1 cellular context compared by ENCODE assay signal in the genomic region with DNA sequence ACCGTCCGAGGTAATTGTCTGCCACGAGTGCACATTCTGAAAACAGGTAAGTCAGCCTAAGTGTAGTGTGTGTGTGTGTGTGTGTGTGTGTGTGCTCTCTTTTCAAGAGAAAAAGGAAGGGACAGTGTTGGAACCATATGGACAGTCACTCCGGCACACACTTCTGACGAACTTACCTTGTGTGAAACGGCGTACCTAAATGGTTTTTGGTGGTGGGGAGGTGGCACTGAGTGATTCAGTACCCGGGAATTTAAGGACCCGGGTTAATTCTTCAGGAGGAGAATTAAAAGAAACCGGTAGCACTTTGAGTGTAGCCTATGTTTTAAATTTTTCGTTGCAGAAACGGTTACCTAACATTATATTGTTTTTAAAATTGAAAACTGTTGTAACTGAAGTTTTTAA.
TF ChIP-seq lines count a peak whose summit lies in the region.

No MANE protein-coding gene starts in this region.

TF ChIP-seq in K562, 482 proteins besides CTCF, POLR2A, EP300 and RAD21 (continued from another document):
- TF ChIP-seq, protein P1, sequence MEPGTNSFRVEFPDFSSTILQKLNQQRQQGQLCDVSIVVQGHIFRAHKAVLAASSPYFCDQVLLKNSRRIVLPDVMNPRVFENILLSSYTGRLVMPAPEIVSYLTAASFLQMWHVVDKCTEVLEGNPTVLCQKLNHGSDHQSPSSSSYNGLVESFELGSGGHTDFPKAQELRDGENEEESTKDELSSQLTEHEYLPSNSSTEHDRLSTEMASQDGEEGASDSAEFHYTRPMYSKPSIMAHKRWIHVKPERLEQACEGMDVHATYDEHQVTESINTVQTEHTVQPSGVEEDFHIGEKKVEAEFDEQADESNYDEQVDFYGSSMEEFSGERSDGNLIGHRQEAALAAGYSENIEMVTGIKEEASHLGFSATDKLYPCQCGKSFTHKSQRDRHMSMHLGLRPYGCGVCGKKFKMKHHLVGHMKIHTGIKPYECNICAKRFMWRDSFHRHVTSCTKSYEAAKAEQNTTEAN (CRISPR knock-in tag; IDR thresholded peaks at IDR 0.05) = 0 out of 2 replicates have a peak, but pooled peaks have one; percentile 62
- no peak for TF ChIP-seq U2AF1 (optimal IDR thresholded peaks at IDR 0.05; ENCODE audit: low read depth, low read length)
- TF ChIP-seq KDM1A (IDR thresholded peaks at IDR 0.05) = peak; percentile 43 to 63; a peak in 2 of 4 replicates
- TF ChIP-seq CSDE1 (IDR thresholded peaks at IDR 0.05) = 0 out of 4 replicates have a peak, but pooled peaks of 1 of the 2 experiments have one; percentile 4
- TF ChIP-seq SMARCA5 (IDR thresholded peaks at IDR 0.05) = no peak
- no peak for TF ChIP-seq TOE1 (IDR thresholded peaks at IDR 0.05; ENCODE audit: borderline replicate concordance)
- TF ChIP-seq TOE1 (CRISPR knock-in tag; IDR thresholded peaks at IDR 0.05; ENCODE audit: borderline replicate concordance, low read depth) = no peak
- TF ChIP-seq, protein P2, sequence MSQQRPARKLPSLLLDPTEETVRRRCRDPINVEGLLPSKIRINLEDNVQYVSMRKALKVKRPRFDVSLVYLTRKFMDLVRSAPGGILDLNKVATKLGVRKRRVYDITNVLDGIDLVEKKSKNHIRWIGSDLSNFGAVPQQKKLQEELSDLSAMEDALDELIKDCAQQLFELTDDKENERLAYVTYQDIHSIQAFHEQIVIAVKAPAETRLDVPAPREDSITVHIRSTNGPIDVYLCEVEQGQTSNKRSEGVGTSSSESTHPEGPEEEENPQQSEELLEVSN (IDR thresholded peaks at IDR 0.05; ENCODE audit: borderline replicate concordance in 1 of 2, extremely low read depth in 1 of 2, insufficient read depth in 1 of 2, insufficient read length in 1 of 2, low read depth in 1 of 2, low read length in 1 of 2, poor library complexity in 1 of 2, severe bottlenecking in 1 of 2) = peak in 1 of 2 experiments; percentile 4
- no peak for TF ChIP-seq ZNF263 (CRISPR knock-in tag; IDR thresholded peaks at IDR 0.05; ENCODE audit: borderline replicate concordance)
- TF ChIP-seq ZEB2 (IDR thresholded peaks at IDR 0.05) = no peak; the same call in 1 of the 2 replicates
- no peak for TF ChIP-seq SNRNP70 (optimal IDR thresholded peaks at IDR 0.05; ENCODE audit: low read depth, low read length)
- TF ChIP-seq, protein P3, sequence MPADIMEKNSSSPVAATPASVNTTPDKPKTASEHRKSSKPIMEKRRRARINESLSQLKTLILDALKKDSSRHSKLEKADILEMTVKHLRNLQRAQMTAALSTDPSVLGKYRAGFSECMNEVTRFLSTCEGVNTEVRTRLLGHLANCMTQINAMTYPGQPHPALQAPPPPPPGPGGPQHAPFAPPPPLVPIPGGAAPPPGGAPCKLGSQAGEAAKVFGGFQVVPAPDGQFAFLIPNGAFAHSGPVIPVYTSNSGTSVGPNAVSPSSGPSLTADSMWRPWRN (IDR thresholded peaks at IDR 0.05; ENCODE audit: low read depth) = peak; percentile 14
- TF ChIP-seq ZNF584 (CRISPR knock-in tag; IDR thresholded peaks at IDR 0.05; ENCODE audit: low read depth) = peak; percentile 62
- TF ChIP-seq BACH1 (tag; IDR thresholded peaks at IDR 0.05) = peak; percentile 54; the same call in 1 of the 2 replicates
TF ChIP-seq in K562: peak in this region for 55.
